20 cellular contexts compared by ENCODE assay signal in the genomic region with DNA sequence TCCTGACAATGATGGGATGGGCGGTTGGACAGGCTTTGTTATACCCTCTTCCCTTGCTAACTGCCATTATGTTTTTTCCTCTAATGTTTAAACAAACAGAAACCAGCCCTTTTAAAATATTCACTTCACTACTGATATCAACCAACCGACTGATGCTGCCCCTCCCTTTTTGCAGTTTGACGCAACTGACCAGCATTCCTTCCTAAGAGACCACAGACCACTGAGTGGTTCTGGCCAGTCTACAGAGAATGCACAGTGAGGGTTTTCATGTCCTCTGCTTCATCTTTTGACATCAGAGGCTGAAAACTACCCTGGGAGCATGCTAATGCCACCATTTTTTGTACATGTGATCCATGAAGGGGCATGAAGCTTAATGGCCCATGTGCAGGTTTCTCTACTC.
"Had no signal": no experiment of that assay in that cellular context is flagged by ENCODE, and none has a peak within 500 bp of the region (broad histone marks: within the 10 kb centered on the region; RNA-seq: fewer than 3 reads in every experiment).

No MANE protein-coding gene starts in this region.

- H3K27ac ChIP-seq: HL-60, RWPE1 had no signal

- DNase-seq: KBM-7, NCI-H1092, NCI-H1105 treated with DMSO at 0.1 percent for 48 hours, NCI-H1417 treated with DMSO at 0.1 percent for 48 hours, NCI-H146, NCI-H1694 treated with DMSO at 0.1 percent for 48 hours, NCI-H1930, NCI-H2081, NCI-H2107, NCI-H2227 treated with DMSO at 0.1 percent for 48 hours, NCI-H524 treated with DMSO at 0.1 percent for 48 hours, NCI-H69, NCI-H774, SHP77, SK-N-SH, SW 1271 had no signal

- H3K4me2 ChIP-seq: SK-N-SH had no signal

- H3K9me3 ChIP-seq: SK-N-SH had no signal

- FAIRE-seq: HTR-8/SVneo, RCC 7860 had no signal

- H3K9ac ChIP-seq: SK-N-SH had no signal
